ENCODE assay signal across 1 cellular context in genomic region chr3:76664816-76665215, GRCh38.
TF ChIP-seq lines count a peak whose summit lies in the region.

No MANE protein-coding gene starts in this region.

TF ChIP-seq in GM23338, 12 proteins besides CTCF, POLR2A, EP300 and RAD21:
- TF ChIP-seq REST (IDR thresholded peaks at IDR 0.05; ENCODE audit: unreplicated experiment) (no peak), EZH2 (IDR thresholded peaks at IDR 0.05; ENCODE audit: low read depth, unreplicated experiment) (no peak), ZNF331 (CRISPR knock-in tag; IDR thresholded peaks at IDR 0.05; ENCODE audit: low read depth) (no peak), EZH2phosphoT487 (IDR thresholded peaks at IDR 0.05; ENCODE audit: unreplicated experiment) (no peak), JUNB (IDR thresholded peaks at IDR 0.05; ENCODE audit: unreplicated experiment) (no peak), STAT1 (IDR thresholded peaks at IDR 0.05; ENCODE audit: unreplicated experiment) (no peak), POLR2AphosphoS5 (IDR thresholded peaks at IDR 0.05; ENCODE audit: low read depth) (no peak), NANOG (IDR thresholded peaks at IDR 0.05; ENCODE audit: borderline replicate concordance) (no peak), CREB1 (CRISPR knock-in tag; IDR thresholded peaks at IDR 0.05; ENCODE audit: low read depth) (no peak), ZNF114 (CRISPR knock-in tag; IDR thresholded peaks at IDR 0.05) (no peak)
- TF ChIP-seq, protein P1, sequence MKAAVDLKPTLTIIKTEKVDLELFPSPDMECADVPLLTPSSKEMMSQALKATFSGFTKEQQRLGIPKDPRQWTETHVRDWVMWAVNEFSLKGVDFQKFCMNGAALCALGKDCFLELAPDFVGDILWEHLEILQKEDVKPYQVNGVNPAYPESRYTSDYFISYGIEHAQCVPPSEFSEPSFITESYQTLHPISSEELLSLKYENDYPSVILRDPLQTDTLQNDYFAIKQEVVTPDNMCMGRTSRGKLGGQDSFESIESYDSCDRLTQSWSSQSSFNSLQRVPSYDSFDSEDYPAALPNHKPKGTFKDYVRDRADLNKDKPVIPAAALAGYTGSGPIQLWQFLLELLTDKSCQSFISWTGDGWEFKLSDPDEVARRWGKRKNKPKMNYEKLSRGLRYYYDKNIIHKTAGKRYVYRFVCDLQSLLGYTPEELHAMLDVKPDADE (IDR thresholded peaks at IDR 0.05): no peak
- TF ChIP-seq, protein P2, sequence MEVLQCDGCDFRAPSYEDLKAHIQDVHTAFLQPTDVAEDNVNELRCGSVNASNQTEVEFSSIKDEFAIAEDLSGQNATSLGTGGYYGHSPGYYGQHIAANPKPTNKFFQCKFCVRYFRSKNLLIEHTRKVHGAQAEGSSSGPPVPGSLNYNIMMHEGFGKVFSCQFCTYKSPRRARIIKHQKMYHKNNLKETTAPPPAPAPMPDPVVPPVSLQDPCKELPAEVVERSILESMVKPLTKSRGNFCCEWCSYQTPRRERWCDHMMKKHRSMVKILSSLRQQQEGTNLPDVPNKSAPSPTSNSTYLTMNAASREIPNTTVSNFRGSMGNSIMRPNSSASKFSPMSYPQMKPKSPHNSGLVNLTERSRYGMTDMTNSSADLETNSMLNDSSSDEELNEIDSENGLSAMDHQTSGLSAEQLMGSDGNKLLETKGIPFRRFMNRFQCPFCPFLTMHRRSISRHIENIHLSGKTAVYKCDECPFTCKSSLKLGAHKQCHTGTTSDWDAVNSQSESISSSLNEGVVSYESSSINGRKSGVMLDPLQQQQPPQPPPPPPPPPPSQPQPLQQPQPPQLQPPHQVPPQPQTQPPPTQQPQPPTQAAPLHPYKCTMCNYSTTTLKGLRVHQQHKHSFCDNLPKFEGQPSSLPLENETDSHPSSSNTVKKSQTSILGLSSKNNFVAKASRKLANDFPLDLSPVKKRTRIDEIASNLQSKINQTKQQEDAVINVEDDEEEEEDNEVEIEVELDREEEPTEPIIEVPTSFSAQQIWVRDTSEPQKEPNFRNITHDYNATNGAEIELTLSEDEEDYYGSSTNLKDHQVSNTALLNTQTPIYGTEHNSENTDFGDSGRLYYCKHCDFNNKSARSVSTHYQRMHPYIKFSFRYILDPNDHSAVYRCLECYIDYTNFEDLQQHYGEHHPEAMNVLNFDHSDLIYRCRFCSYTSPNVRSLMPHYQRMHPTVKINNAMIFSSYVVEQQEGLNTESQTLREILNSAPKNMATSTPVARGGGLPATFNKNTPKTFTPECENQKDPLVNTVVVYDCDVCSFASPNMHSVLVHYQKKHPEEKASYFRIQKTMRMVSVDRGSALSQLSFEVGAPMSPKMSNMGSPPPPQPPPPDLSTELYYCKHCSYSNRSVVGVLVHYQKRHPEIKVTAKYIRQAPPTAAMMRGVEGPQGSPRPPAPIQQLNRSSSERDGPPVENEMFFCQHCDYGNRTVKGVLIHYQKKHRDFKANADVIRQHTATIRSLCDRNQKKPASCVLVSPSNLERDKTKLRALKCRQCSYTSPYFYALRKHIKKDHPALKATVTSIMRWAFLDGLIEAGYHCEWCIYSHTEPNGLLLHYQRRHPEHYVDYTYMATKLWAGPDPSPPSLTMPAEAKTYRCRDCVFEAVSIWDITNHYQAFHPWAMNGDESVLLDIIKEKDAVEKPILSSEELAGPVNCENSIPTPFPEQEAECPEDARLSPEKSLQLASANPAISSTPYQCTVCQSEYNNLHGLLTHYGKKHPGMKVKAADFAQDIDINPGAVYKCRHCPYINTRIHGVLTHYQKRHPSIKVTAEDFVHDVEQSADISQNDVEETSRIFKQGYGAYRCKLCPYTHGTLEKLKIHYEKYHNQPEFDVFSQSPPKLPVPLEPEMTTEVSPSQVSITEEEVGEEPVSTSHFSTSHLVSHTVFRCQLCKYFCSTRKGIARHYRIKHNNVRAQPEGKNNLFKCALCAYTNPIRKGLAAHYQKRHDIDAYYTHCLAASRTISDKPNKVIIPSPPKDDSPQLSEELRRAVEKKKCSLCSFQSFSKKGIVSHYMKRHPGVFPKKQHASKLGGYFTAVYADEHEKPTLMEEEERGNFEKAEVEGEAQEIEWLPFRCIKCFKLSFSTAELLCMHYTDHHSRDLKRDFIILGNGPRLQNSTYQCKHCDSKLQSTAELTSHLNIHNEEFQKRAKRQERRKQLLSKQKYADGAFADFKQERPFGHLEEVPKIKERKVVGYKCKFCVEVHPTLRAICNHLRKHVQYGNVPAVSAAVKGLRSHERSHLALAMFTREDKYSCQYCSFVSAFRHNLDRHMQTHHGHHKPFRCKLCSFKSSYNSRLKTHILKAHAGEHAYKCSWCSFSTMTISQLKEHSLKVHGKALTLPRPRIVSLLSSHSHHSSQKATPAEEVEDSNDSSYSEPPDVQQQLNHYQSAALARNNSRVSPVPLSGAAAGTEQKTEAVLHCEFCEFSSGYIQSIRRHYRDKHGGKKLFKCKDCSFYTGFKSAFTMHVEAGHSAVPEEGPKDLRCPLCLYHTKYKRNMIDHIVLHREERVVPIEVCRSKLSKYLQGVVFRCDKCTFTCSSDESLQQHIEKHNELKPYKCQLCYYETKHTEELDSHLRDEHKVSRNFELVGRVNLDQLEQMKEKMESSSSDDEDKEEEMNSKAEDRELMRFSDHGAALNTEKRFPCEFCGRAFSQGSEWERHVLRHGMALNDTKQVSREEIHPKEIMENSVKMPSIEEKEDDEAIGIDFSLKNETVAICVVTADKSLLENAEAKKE (CRISPR knock-in tag; IDR thresholded peaks at IDR 0.05): no peak
